ENCODE assay signal across 21 cellular contexts in genomic region chr5:175573493-175574269, GRCh38.
DNase-seq lines count a peak whose midpoint lies in the region; ATAC-seq and TF ChIP-seq lines count a peak whose summit lies in the region.
"Had no signal": no experiment of that assay in that cellular context is flagged by ENCODE, and none has a peak within 500 bp of the region (broad histone marks: within the 10 kb centered on the region; RNA-seq: fewer than 3 reads in every experiment).

No MANE protein-coding gene starts in this region.

- no peak overlapping the region for H3K27ac Mint-ChIP-seq in natural killer cell treated with Interleukin-12 subunit alpha and Interleukin-12 subunit beta and Interleukin-15 and Interleukin-18, amount 100 ng/mL, for 72 hours
- H3K27ac Mint-ChIP-seq in natural killer cell (no peak overlapping the region), progenitor cell of endocrine pancreas (no peak overlapping the region)
- H3K27ac Mint-ChIP-seq: activated CD4-positive, alpha-beta T cell treated with anti-CD3 and anti-CD28 coated beads, Interleukin-2, amount 10 ng/mL, durations not matched to agents 7 days and 5 days had no signal

- H3K36me3 ChIP-seq in heart right ventricle = no peaks in the 10 kb centered on the region
- H3K36me3 ChIP-seq: BE2C, right lobe of liver, stomach had no signal

- H3K27me3 Mint-ChIP-seq in natural killer cell treated with Interleukin-12 subunit alpha and Interleukin-12 subunit beta and Interleukin-15 and Interleukin-18, amount 100 ng/mL, for 72 hours = peaks cover 43 to 66% of the 10 kb centered on the region in 2 donors
- H3K27me3 Mint-ChIP-seq in natural killer cell (ENCODE audit: low read depth in 2 of 2) (peaks cover 32 to 49% of the 10 kb centered on the region in 2 donors), progenitor cell of endocrine pancreas (peaks cover 37% of the 10 kb centered on the region)

- no peaks in the 10 kb centered on the region for H3K36me3 Mint-ChIP-seq in natural killer cell treated with Interleukin-12 subunit alpha and Interleukin-12 subunit beta and Interleukin-15 and Interleukin-18, amount 100 ng/mL, for 72 hours
- no peaks in the 10 kb centered on the region for H3K36me3 Mint-ChIP-seq in natural killer cell
- H3K36me3 Mint-ChIP-seq in progenitor cell of endocrine pancreas (ENCODE audit: insufficient read depth) = no peaks in the 10 kb centered on the region

- no peak overlapping the region for H3K4me3 Mint-ChIP-seq in natural killer cell treated with Interleukin-12 subunit alpha and Interleukin-12 subunit beta and Interleukin-15 and Interleukin-18, amount 100 ng/mL, for 72 hours
- H3K4me3 Mint-ChIP-seq in natural killer cell (no peak overlapping the region), progenitor cell of endocrine pancreas (ENCODE audit: low read depth) (no peak overlapping the region)
- H3K4me3 Mint-ChIP-seq: activated CD4-positive, alpha-beta T cell treated with anti-CD3 and anti-CD28 coated beads, Interleukin-2, amount 10 ng/mL, durations not matched to agents 7 days and 5 days had no signal

- peaks cover 0 to 6% (median 0%) of the 10 kb centered on the region in 7 donors for H3K27me3 ChIP-seq in heart right ventricle
- H3K27me3 ChIP-seq: right lobe of liver had no signal

- H3K9me3 Mint-ChIP-seq in natural killer cell treated with Interleukin-12 subunit alpha and Interleukin-12 subunit beta and Interleukin-15 and Interleukin-18, amount 100 ng/mL, for 72 hours = no peaks in the 10 kb centered on the region
- H3K9me3 Mint-ChIP-seq in natural killer cell (no peaks in the 10 kb centered on the region), progenitor cell of endocrine pancreas (ENCODE audit: low read depth) (no peaks in the 10 kb centered on the region)
- H3K9me3 Mint-ChIP-seq: activated CD4-positive, alpha-beta T cell treated with anti-CD3 and anti-CD28 coated beads, Interleukin-2, amount 10 ng/mL, durations not matched to agents 7 days and 5 days had no signal

- intact Hi-C loops in natural killer cell (cut with micrococcal nuclease) (no loop called here), heart right ventricle (cut with DNase I) (loop anchor here in 4 of 10 donors (2.0 to 10.0 kb wide), 4 partner anchors 25 to 141 kb away; no protein-coding TSS in a partner anchor), left colon (cut with DNase I, micrococcal nuclease) (no loop called here)

- peak; percentile 37 for DNase-seq in natural killer cell treated with Interleukin-12 subunit alpha and Interleukin-12 subunit beta and Interleukin-15 and Interleukin-18, amount 100 ng/mL, for 72 hours (ENCODE audit: low spot score)
- no peak for DNase-seq in natural killer cell
- no peak for DNase-seq in heart right ventricle
- peak in 1 of 2 donors; percentile 11 for DNase-seq in left colon
- no peak for DNase-seq in dedifferentiated amniotic fluid mesenchymal stem cell (ENCODE audit: extremely low spot score)
- DNase-seq in dermis blood vessel endothelial cell = no peak
- DNase-seq in progenitor cell of endocrine pancreas (ENCODE audit: low spot score, unreplicated experiment) = no peak
- DNase-seq in HK-2 (ENCODE audit: unreplicated experiment) = no peak
- DNase-seq: activated CD4-positive, alpha-beta T cell treated with anti-CD3 and anti-CD28 coated beads, Interleukin-2, amount 10 ng/mL, durations not matched to agents 7 days and 5 days; BE2C; body of pancreas; DMS79 treated with DMSO at 0.1 percent for 48 hours; NCI-H510A treated with DMSO at 0.1 percent for 48 hours; right lobe of liver; SK-N-SH; stimulated activated CD4-positive, alpha-beta T cell treated with anti-CD3 and anti-CD28 coated beads, Interleukin-15, amount 100 ng/mL, for 24 hours; stomach; T-helper 2 cell; trophoblast cell had no signal

- WGBS in heart right ventricle, 2 donors = 38 to 52% methylated on average over 15 of the region's 15 CpGs

- peaks cover 0 to 2% of the 10 kb centered on the region in 2 donors for H3K4me1 Mint-ChIP-seq in natural killer cell treated with Interleukin-12 subunit alpha and Interleukin-12 subunit beta and Interleukin-15 and Interleukin-18, amount 100 ng/mL, for 72 hours (ENCODE audit: low read depth in 2 of 2)
- H3K4me1 Mint-ChIP-seq in natural killer cell (no peaks in the 10 kb centered on the region), progenitor cell of endocrine pancreas (ENCODE audit: low read depth) (no peaks in the 10 kb centered on the region)
- H3K4me1 Mint-ChIP-seq: activated CD4-positive, alpha-beta T cell treated with anti-CD3 and anti-CD28 coated beads, Interleukin-2, amount 10 ng/mL, durations not matched to agents 7 days and 5 days had no signal

- ATAC-seq in natural killer cell treated with Interleukin-12 subunit alpha and Interleukin-12 subunit beta and Interleukin-15 and Interleukin-18, amount 100 ng/mL, for 72 hours = no peak
- ATAC-seq in natural killer cell = no peak
- ATAC-seq in heart right ventricle = peak in 7 of 8 donors; percentile 14 to 63 (median 57)
- ATAC-seq in left colon = peak; percentile 87
- ATAC-seq: body of pancreas, GM12878 had no signal

- TF ChIP-seq CTCF in natural killer cell (IDR thresholded peaks at IDR 0.05) = no peak
- TF ChIP-seq CTCF in heart right ventricle (IDR thresholded peaks at IDR 0.05) = no peak
- TF ChIP-seq CTCF in progenitor cell of endocrine pancreas (IDR thresholded peaks at IDR 0.05; ENCODE audit: unreplicated experiment) = no peak

- no peaks in the 10 kb centered on the region for H3K9me3 ChIP-seq in heart right ventricle
- H3K9me3 ChIP-seq: BE2C, body of pancreas, right lobe of liver, SK-N-SH, stomach had no signal

- peaks cover 0 to 19% (median 6%) of the 10 kb centered on the region in 9 donors for H3K4me1 ChIP-seq in heart right ventricle
- H3K4me1 ChIP-seq: BE2C, body of pancreas, right lobe of liver, stomach had no signal

- H3K4me3 ChIP-seq in heart right ventricle = no peak overlapping the region
- H3K4me3 ChIP-seq: body of pancreas, GM12878, lung, right lobe of liver, stomach had no signal

- peak overlapping the region; percentile 50 to 89 (median 80) for H3K27ac ChIP-seq in heart right ventricle
- H3K27ac ChIP-seq: body of pancreas, right lobe of liver, stomach had no signal

Comparison
In these comparisons a context has a peak if more than half of its experiments do, and no peak if none do; other contexts are left out.
1. ATAC-seq: peak in heart right ventricle (7 of 8) and left colon (single experiment); none in natural killer cell treated with Interleukin-12 subunit alpha and Interleukin-12 subunit beta and Interleukin-15 and Interleukin-18, amount 100 ng/mL, for 72 hours (0 of 2) and natural killer cell (0 of 3).